Comparison of ENCODE assay signal across 29 cellular contexts in genomic region chr12:94312388-94312787, GRCh38.
"Had no signal": no experiment of that assay in that cellular context is flagged by ENCODE, and none has a peak within 500 bp of the region (broad histone marks: within the 10 kb centered on the region; RNA-seq: fewer than 3 reads in every experiment).

No MANE protein-coding gene starts in this region.

- H3K27ac Mint-ChIP-seq: activated B cell treated with CpG ODN at 0.5 μM for 24 hours; activated CD8-positive, alpha-beta T cell treated with anti-CD3 and anti-CD28 coated beads for 36 hours; activated naive CD4-positive, alpha-beta T cell treated with anti-CD3 and anti-CD28 coated beads for 36 hours; activated naive CD4-positive, alpha-beta T cell treated with anti-CD3 and anti-CD28 coated beads, Interleukin-2, amount 50 U/mL, for 24 hours; activated naive CD8-positive, alpha-beta T cell treated with anti-CD3 and anti-CD28 coated beads for 36 hours; activated naive CD8-positive, alpha-beta T cell treated with anti-CD3 and anti-CD28 coated beads, Interleukin-2, amount 50 U/mL, for 24 hours; activated T-helper 17 cell treated with anti-CD3 and anti-CD28 coated beads, Interleukin-2, amount 50 U/mL, for 72 hours; T-helper 2 cell treated with Interferon-gamma antibody and Interleukin-4, amounts not matched to agents 5 μg/mL and 100 μg/mL, for 36 hours had no signal

- H3K27me3 Mint-ChIP-seq: activated B cell treated with CpG ODN at 0.5 μM for 24 hours; activated CD8-positive, alpha-beta T cell treated with anti-CD3 and anti-CD28 coated beads for 36 hours; activated naive CD4-positive, alpha-beta T cell treated with anti-CD3 and anti-CD28 coated beads, Interleukin-2, amount 50 U/mL, for 24 hours; activated naive CD8-positive, alpha-beta T cell treated with anti-CD3 and anti-CD28 coated beads for 36 hours; activated naive CD8-positive, alpha-beta T cell treated with anti-CD3 and anti-CD28 coated beads, Interleukin-2, amount 50 U/mL, for 24 hours; activated T-helper 17 cell treated with anti-CD3 and anti-CD28 coated beads, Interleukin-2, amount 50 U/mL, for 72 hours; T-helper 17 cell had no signal

- H3K4me1 ChIP-seq: body of pancreas, esophagus squamous epithelium, gastroesophageal sphincter had no signal

- H3K4me3 Mint-ChIP-seq: activated B cell treated with CpG ODN at 0.5 μM for 24 hours; activated CD8-positive, alpha-beta T cell treated with anti-CD3 and anti-CD28 coated beads for 36 hours; activated naive CD4-positive, alpha-beta T cell treated with anti-CD3 and anti-CD28 coated beads for 36 hours; activated naive CD4-positive, alpha-beta T cell treated with anti-CD3 and anti-CD28 coated beads, Interleukin-2, amount 50 U/mL, for 24 hours; activated naive CD8-positive, alpha-beta T cell treated with anti-CD3 and anti-CD28 coated beads for 36 hours; activated naive CD8-positive, alpha-beta T cell treated with anti-CD3 and anti-CD28 coated beads, Interleukin-2, amount 50 U/mL, for 24 hours; activated T-cell treated with anti-CD3 and anti-CD28 coated beads, Interleukin-2, amount 50 U/mL, for 4 hours; activated T-helper 17 cell treated with anti-CD3 and anti-CD28 coated beads, Interleukin-2, amount 50 U/mL, for 72 hours; T-helper 17 cell; T-helper 2 cell treated with Interferon-gamma antibody and Interleukin-4, amounts not matched to agents 5 μg/mL and 100 μg/mL, for 36 hours had no signal

- ATAC-seq: activated CD4-positive, CD25-positive, alpha-beta regulatory T cell treated with anti-CD3 and anti-CD28 coated beads, Interleukin-2, amount 50 U/mL, for 24 hours; activated CD8-positive, alpha-beta T cell treated with anti-CD3 and anti-CD28 coated beads for 36 hours; activated naive CD8-positive, alpha-beta T cell treated with anti-CD3 and anti-CD28 coated beads, Interleukin-2, amount 50 U/mL, for 24 hours; activated T-cell treated with anti-CD3 and anti-CD28 coated beads, Interleukin-2, amount 50 U/mL, for 4 hours; activated T-helper 17 cell treated with anti-CD3 and anti-CD28 coated beads, Interleukin-2, amount 50 U/mL, for 72 hours; body of pancreas; gastroesophageal sphincter; T-helper 17 cell had no signal

- H3K9me3 ChIP-seq: adrenal gland, body of pancreas, gastroesophageal sphincter had no signal

- H3K4me3 ChIP-seq: adrenal gland, body of pancreas, esophagus squamous epithelium, gastroesophageal sphincter had no signal

- DNase-seq: activated B cell treated with CpG ODN at 0.5 μM for 24 hours; activated CD4-positive, alpha-beta T cell treated with anti-CD3 and anti-CD28 coated beads for 48 hours; activated CD4-positive, alpha-beta T cell treated with anti-CD3 and anti-CD28 coated beads, Interleukin-2, amount 50 U/mL, for 1 hour; activated CD4-positive, alpha-beta T cell treated with anti-CD3 and anti-CD28 coated beads, Interleukin-2, amount 50 U/mL, for 48 hours; activated CD8-positive, alpha-beta memory T cell treated with anti-CD3 and anti-CD28 coated beads for 24 hours; activated CD8-positive, alpha-beta T cell treated with anti-CD3 and anti-CD28 coated beads for 36 hours; activated effector memory CD4-positive, alpha-beta T cell treated with anti-CD3 and anti-CD28 coated beads, Interleukin-2, amount 50 U/mL, for 16 hours; activated naive CD4-positive, alpha-beta T cell treated with anti-CD3 and anti-CD28 coated beads for 36 hours; activated naive CD8-positive, alpha-beta T cell treated with anti-CD3 and anti-CD28 coated beads for 36 hours; activated naive CD8-positive, alpha-beta T cell treated with anti-CD3 and anti-CD28 coated beads, Interleukin-2, amount 50 U/mL, for 24 hours; activated T-cell treated with anti-CD3 and anti-CD28 coated beads, Interleukin-2, amount 50 U/mL, for 4 hours; adrenal gland; amygdala; aorta; body of pancreas; caudate nucleus; effector CD8-positive, alpha-beta T cell; esophagus squamous epithelium; foreskin melanocyte; T-helper 1 cell; T-helper 17 cell; T1000; WERI-Rb-1 had no signal

- H3K27ac ChIP-seq: adrenal gland, body of pancreas, epithelial cell of prostate, esophagus squamous epithelium, gastroesophageal sphincter, WERI-Rb-1 had no signal

- H3K4me1 Mint-ChIP-seq: activated naive CD4-positive, alpha-beta T cell treated with anti-CD3 and anti-CD28 coated beads, Interleukin-2, amount 50 U/mL, for 24 hours; T-helper 17 cell had no signal

- H3K27me3 ChIP-seq: adrenal gland, body of pancreas, esophagus squamous epithelium, gastroesophageal sphincter had no signal

- H3K36me3 ChIP-seq: adrenal gland had no signal
